In genomic region chr2:218471982-218472381, GRCh38 we compare ENCODE assay signal across 1 cellular context.
TF ChIP-seq lines count a peak whose summit lies in the region.

No MANE protein-coding gene starts in this region.

TF ChIP-seq in HepG2, 621 proteins besides CTCF, POLR2A, EP300 and RAD21 (continued from another document):
- no peak for TF ChIP-seq DBP (CRISPR knock-in tag; IDR thresholded peaks at IDR 0.05; ENCODE audit: not compliant biosample characterization)
- no peak for TF ChIP-seq FOXM1 (CRISPR knock-in tag; IDR thresholded peaks at IDR 0.05)
- TF ChIP-seq ZNF333 (CRISPR knock-in tag; IDR thresholded peaks at IDR 0.05; ENCODE audit: borderline replicate concordance), result no peak
- TF ChIP-seq SOX13 (IDR thresholded peaks at IDR 0.05), result no peak
- TF ChIP-seq SOX13 (CRISPR knock-in tag; conservative IDR thresholded peaks at IDR 0.05 in 1 of 2, IDR thresholded peaks at IDR 0.05 in 1 of 2), result no peak
- TF ChIP-seq ZBTB7A (CRISPR knock-in tag; IDR thresholded peaks at IDR 0.05), result no peak
- TF ChIP-seq DDIT3 (CRISPR knock-in tag; IDR thresholded peaks at IDR 0.05), result no peak
- TF ChIP-seq PBX3 (CRISPR knock-in tag; IDR thresholded peaks at IDR 0.05; ENCODE audit: borderline replicate concordance), result no peak
- TF ChIP-seq PHF20 (CRISPR knock-in tag; IDR thresholded peaks at IDR 0.05), result no peak
TF ChIP-seq in HepG2: peak in this region for 0.
